29 cellular contexts compared by ENCODE assay signal in the genomic region with DNA sequence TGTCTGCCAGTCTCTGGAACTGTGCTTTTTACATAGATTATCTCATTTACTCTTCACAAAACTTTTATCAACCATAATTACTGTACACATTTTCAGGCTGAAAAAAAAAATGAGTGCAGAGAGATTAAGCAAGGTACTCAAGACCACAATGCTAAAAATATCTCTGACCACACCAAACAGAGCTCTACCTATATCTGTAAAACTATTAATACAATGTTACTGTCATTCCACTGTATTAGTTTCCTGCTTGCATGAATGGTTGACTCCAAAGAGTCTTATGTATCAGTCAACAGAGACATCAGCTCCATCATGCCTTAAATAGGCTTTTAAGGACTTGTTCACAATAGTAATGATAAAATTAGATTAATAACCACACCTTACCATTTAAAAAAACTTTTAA.
DNase-seq lines count a peak whose midpoint lies in the region; ATAC-seq, FAIRE-seq and TF ChIP-seq lines count a peak whose summit lies in the region.
"Had no signal": no experiment of that assay in that cellular context is flagged by ENCODE, and none has a peak within 500 bp of the region (broad histone marks: within the 10 kb centered on the region; RNA-seq: fewer than 3 reads in every experiment).

No MANE protein-coding gene starts in this region.

- no peak for TF ChIP-seq CTCF in smooth muscle cell (IDR thresholded peaks at IDR 0.05; ENCODE audit: borderline replicate concordance, insufficient read depth, poor library complexity, severe bottlenecking)

- no peaks in the 10 kb centered on the region for H3K27me3 ChIP-seq in smooth muscle cell (ENCODE audit: low read depth)
- H3K27me3 ChIP-seq: BE2C, sigmoid colon had no signal

- H3K4me1 Mint-ChIP-seq in activated T-helper 17 cell treated with anti-CD3 and anti-CD28 coated beads, Interleukin-2, amount 50 U/mL, for 72 hours = no peaks in the 10 kb centered on the region
- H3K4me1 Mint-ChIP-seq: activated naive CD8-positive, alpha-beta T cell treated with anti-CD3 and anti-CD28 coated beads, Interleukin-2, amount 10 ng/mL, durations not matched to agents 7 days and 5 days had no signal

- H3K9me3 Mint-ChIP-seq in activated T-helper 17 cell treated with anti-CD3 and anti-CD28 coated beads, Interleukin-2, amount 50 U/mL, for 72 hours = no peaks in the 10 kb centered on the region
- H3K9me3 Mint-ChIP-seq: activated naive CD8-positive, alpha-beta T cell treated with anti-CD3 and anti-CD28 coated beads, Interleukin-2, amount 10 ng/mL, durations not matched to agents 7 days and 5 days had no signal

- TF ChIP-seq POLR2A in GM12891 (IDR thresholded peaks at IDR 0.05; ENCODE audit: low read depth, low read length) = no peak

- peaks cover 4% of the 10 kb centered on the region for H3K79me2 ChIP-seq in smooth muscle cell (ENCODE audit: low read depth)

- no peaks in the 10 kb centered on the region for H3K4me1 ChIP-seq in smooth muscle cell (ENCODE audit: low read depth)
- H3K4me1 ChIP-seq: BE2C, lower lobe of right lung, sigmoid colon had no signal

- H3K4me2 ChIP-seq in smooth muscle cell = no peak overlapping the region

- no peaks in the 10 kb centered on the region for H3K36me3 Mint-ChIP-seq in activated T-helper 17 cell treated with anti-CD3 and anti-CD28 coated beads, Interleukin-2, amount 50 U/mL, for 72 hours (ENCODE audit: low read depth)
- H3K36me3 Mint-ChIP-seq: activated naive CD8-positive, alpha-beta T cell treated with anti-CD3 and anti-CD28 coated beads, Interleukin-2, amount 10 ng/mL, durations not matched to agents 7 days and 5 days had no signal

- H3K36me3 ChIP-seq in smooth muscle cell (ENCODE audit: low read depth) = no peaks in the 10 kb centered on the region
- H3K36me3 ChIP-seq: BE2C, lower lobe of right lung, sigmoid colon had no signal

- ATAC-seq in GM18868 (IDR thresholded peaks at IDR 0.05; ENCODE audit: unreplicated experiment) (peak; percentile 92), GM21723 (IDR thresholded peaks at IDR 0.05; ENCODE audit: unreplicated experiment) (peak; percentile 65), HG03442 (IDR thresholded peaks at IDR 0.05; ENCODE audit: unreplicated experiment) (peak; percentile 68), HG02981 (IDR thresholded peaks at IDR 0.05; ENCODE audit: unreplicated experiment) (no peak)
- ATAC-seq in activated T-helper 17 cell treated with anti-CD3 and anti-CD28 coated beads, Interleukin-2, amount 50 U/mL, for 72 hours (replicated peaks) = no peak
- ATAC-seq: lower lobe of right lung, WTC11 had no signal

- no peak overlapping the region for H3K9ac ChIP-seq in smooth muscle cell (ENCODE audit: low read depth)

- H3K27ac Mint-ChIP-seq in activated T-helper 17 cell treated with anti-CD3 and anti-CD28 coated beads, Interleukin-2, amount 50 U/mL, for 72 hours = no peak overlapping the region
- H3K27ac Mint-ChIP-seq: activated naive CD8-positive, alpha-beta T cell treated with anti-CD3 and anti-CD28 coated beads, Interleukin-2, amount 10 ng/mL, durations not matched to agents 7 days and 5 days; WTC11 had no signal

- no peak overlapping the region for H3K27ac ChIP-seq in smooth muscle cell (ENCODE audit: low read depth)
- H3K27ac ChIP-seq: lower lobe of right lung, sigmoid colon had no signal

- no peaks in the 10 kb centered on the region for H3F3A ChIP-seq in smooth muscle cell (ENCODE audit: low read depth)

- FAIRE-seq in GM12891 (lab: Jason Lieb, UNC) = peak; percentile 76
- FAIRE-seq: GM18507, islet of Langerhans had no signal

- H4K20me1 ChIP-seq in smooth muscle cell (ENCODE audit: low read depth) = no peaks in the 10 kb centered on the region

- no peak for DNase-seq in GM12891 (ENCODE audit: insufficient read length, low spot score)
- DNase-seq in smooth muscle cell (lab: John Stamatoyannopoulos, UW; ENCODE audit: unreplicated experiment) = no peak
- DNase-seq in HT-29 (ENCODE audit: low spot score) = no peak
- DNase-seq: activated CD4-positive, alpha-beta T cell treated with anti-CD3 and anti-CD28 coated beads, Interleukin-2, amount 50 U/mL, for 4 hours; activated CD8-positive, alpha-beta memory T cell treated with anti-CD3 and anti-CD28 coated beads, Interleukin-2, amount 50 U/mL, for 48 hours; activated naive CD8-positive, alpha-beta T cell treated with anti-CD3 and anti-CD28 coated beads, Interleukin-2, amount 10 ng/mL, durations not matched to agents 7 days and 5 days; BE2C; cerebellar nuclear complex; effector CD4-positive, alpha-beta T cell; foreskin melanocyte; hippocampal formation; Karpas-422; lower lobe of right lung; NCI-H1694; NCI-H526; posterior cingulate gyrus; sigmoid colon; stimulated activated CD8-positive, alpha-beta memory T cell treated with anti-CD3 and anti-CD28 coated beads, Interleukin-4, amount 100 ng/mL, for 48 hours; T1000; trophoblast cell had no signal

- H3K27me3 Mint-ChIP-seq in activated T-helper 17 cell treated with anti-CD3 and anti-CD28 coated beads, Interleukin-2, amount 50 U/mL, for 72 hours = peaks cover 17% of the 10 kb centered on the region

- H3K9me3 ChIP-seq in smooth muscle cell (replicated peaks; ENCODE audit: low read depth) = no peaks in the 10 kb centered on the region
- H3K9me3 ChIP-seq: BE2C, lower lobe of right lung, sigmoid colon had no signal

- no peak overlapping the region for H2AFZ ChIP-seq in smooth muscle cell (ENCODE audit: low read depth)

- H3K4me3 Mint-ChIP-seq in activated T-helper 17 cell treated with anti-CD3 and anti-CD28 coated beads, Interleukin-2, amount 50 U/mL, for 72 hours = no peak overlapping the region
- H3K4me3 Mint-ChIP-seq: activated naive CD8-positive, alpha-beta T cell treated with anti-CD3 and anti-CD28 coated beads, Interleukin-2, amount 10 ng/mL, durations not matched to agents 7 days and 5 days; neural crest cell; WTC11 had no signal

- H3K4me3 ChIP-seq in smooth muscle cell = no peak overlapping the region
- H3K4me3 ChIP-seq: lower lobe of right lung, sigmoid colon had no signal

TF ChIP-seq in GM12891, 5 proteins besides CTCF, POLR2A, EP300 and RAD21:
- no peak for TF ChIP-seq TAF1 (IDR thresholded peaks at IDR 0.05; ENCODE audit: low read depth, low read length)
- no peak for TF ChIP-seq SPI1 (IDR thresholded peaks at IDR 0.05; ENCODE audit: low read depth, low read length)
- TF ChIP-seq POU2F2 (IDR thresholded peaks at IDR 0.05; ENCODE audit: low read depth, low read length) = no peak
- no peak for TF ChIP-seq POLR2AphosphoS5 (IDR thresholded peaks at IDR 0.05; ENCODE audit: low read depth, low read length)

Comparison
In these comparisons a context has a peak if more than half of its experiments do, and no peak if none do; other contexts are left out.
1. ATAC-seq: peak in GM18868 (single experiment), GM21723 (single experiment) and HG03442 (single experiment); none in HG02981 (single experiment) and activated T-helper 17 cell treated with anti-CD3 and anti-CD28 coated beads, Interleukin-2, amount 50 U/mL, for 72 hours (single experiment).